Comparison of ENCODE assay signal across 8 cellular contexts in the genomic region with DNA sequence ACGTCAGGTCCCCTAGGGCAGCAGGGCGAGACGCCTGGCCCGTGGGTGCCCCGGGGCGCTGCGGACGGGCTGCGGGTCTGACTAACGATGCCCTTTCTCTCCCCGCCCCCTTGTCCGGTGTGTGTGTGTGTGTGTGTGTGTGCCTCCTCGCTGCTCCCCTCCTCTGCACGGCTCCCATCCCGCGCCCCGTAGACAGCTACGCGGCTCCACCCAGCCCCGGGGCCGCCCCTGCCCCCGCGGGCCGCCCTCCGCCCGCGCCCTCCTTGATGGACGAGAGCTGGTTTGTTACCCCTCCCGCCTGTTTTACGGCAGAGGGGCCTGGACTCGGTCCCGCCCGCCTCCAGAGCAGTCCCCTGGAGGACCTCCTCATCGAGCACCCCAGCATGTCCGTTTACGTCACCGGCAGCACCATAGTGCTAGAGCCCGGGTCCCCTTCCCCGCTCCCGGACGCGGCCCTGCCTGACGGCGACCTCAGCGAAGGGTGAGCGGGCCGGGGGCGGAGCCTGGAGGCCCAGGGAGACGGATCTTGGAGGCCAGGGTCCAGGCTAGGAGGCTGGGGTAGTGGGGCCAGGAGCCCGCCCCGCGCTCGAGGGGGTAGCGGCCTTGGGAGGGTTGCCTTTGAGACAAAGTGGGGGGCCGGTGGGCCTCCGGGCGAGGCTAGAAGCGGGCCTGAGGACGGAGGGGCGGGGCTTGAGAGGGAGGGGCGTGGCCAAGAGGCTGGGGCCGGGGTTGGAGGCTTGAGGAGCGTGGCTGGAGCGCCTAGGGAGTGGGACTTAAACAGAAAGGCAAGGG. TPM values are rescaled to one million over a fixed set of nuclear protein-coding genes. Genes with fewer than 3 reads are reported as not detected.
DNase-seq lines count a peak whose midpoint lies in the region; ATAC-seq and TF ChIP-seq lines count a peak whose summit lies in the region.

No MANE protein-coding gene starts in this region.

- peak; percentile 82 to 91 (median 82) for DNase-seq in CD4-positive, alpha-beta memory T cell
- DNase-seq in OCI-M1 (lab: John Stamatoyannopoulos, UW) (peak; percentile 89), esophagus muscularis mucosa (ENCODE audit: extremely low spot score) (peak; percentile 96)
- peak; percentile 90 to 91 for DNase-seq in activated T-cell treated with anti-CD3 and anti-CD28 coated beads, Interleukin-2, amount 50 U/mL, for 48 hours
- peak; percentile 68 to 86 (median 79) for DNase-seq in naive thymus-derived CD4-positive, alpha-beta T cell

- no peak for TF ChIP-seq POLR2A in esophagus muscularis mucosa (IDR thresholded peaks at IDR 0.05; ENCODE audit: low read depth)

- CTCF ChIA-PET in CD4-positive, alpha-beta memory T cell (lab: Charles Lee; ENCODE audit: partially characterized antibody), result interaction anchor here (0.6 to 8.8 kb wide), 6 partner anchors 31 to 396 kb away, joined by 3 to 148 read pairs (median 6); a partner anchor contains a TSS
- CTCF ChIA-PET in naive thymus-derived CD4-positive, alpha-beta T cell (lab: Charles Lee), result interaction anchor here (0.6 to 2.1 kb wide), 4 partner anchors 61 to 280 kb away, joined by 3 to 8 read pairs (median 4); a partner anchor contains a TSS

- intact Hi-C loops in CD4-positive, alpha-beta memory T cell (cut with micrococcal nuclease), result loop anchor here (1.0 kb wide), 4 partner anchors 32 to 406 kb away; a partner anchor contains a TSS
- intact Hi-C loops in esophagus muscularis mucosa (cut with DNase I), result loop anchor here (5.0 to 10.0 kb wide), 3 partner anchors 132 to 404 kb away; a partner anchor contains a TSS
- intact Hi-C loops in naive thymus-derived CD4-positive, alpha-beta T cell (cut with micrococcal nuclease), result loop anchor here (1.0 to 10.0 kb wide), 11 partner anchors 32 to 714 kb away; a partner anchor contains a TSS

- H3K27me3 Mint-ChIP-seq in CD4-positive, alpha-beta memory T cell, result no peaks in the 10 kb centered on the region
- H3K27me3 Mint-ChIP-seq in naive thymus-derived CD4-positive, alpha-beta T cell, result peaks cover 0 to 9% (median 0%) of the 10 kb centered on the region in 5 donors
- H3K27me3 Mint-ChIP-seq in stimulated activated memory B cell treated with anti-CD40 and anti-IgM and Interleukin-4, amounts not matched to agents 10 μg/mL and 1 μg/mL and 100 μg/mL, for 72 hours, result no peaks in the 10 kb centered on the region

- peak overlapping the region; percentile 69 to 79 for H3K4me3 ChIP-seq in CD4-positive, alpha-beta memory T cell (ENCODE audit: low read length in 2 of 2)
- H3K4me3 ChIP-seq in esophagus muscularis mucosa, result peak overlapping the region; percentile 72 to 78 (median 76)
- H3K4me3 ChIP-seq in naive thymus-derived CD4-positive, alpha-beta T cell (ENCODE audit: low read length), result peak overlapping the region; percentile 75

- WGBS in esophagus muscularis mucosa, result 2% methylated on average over 18 of the region's 64 CpGs

- peak overlapping the region; percentile 84 for H3K27ac ChIP-seq in CD4-positive, alpha-beta memory T cell (ENCODE audit: low read depth, low read length)
- peak overlapping the region; percentile 94 to 100 (median 99) for H3K27ac ChIP-seq in esophagus muscularis mucosa (replicated peaks in 1 of 4)
- H3K27ac ChIP-seq in naive thymus-derived CD4-positive, alpha-beta T cell (ENCODE audit: low read depth, low read length), result peak overlapping the region; percentile 87

- peak overlapping the region; percentile 83 to 92 (median 87) for H3K4me3 Mint-ChIP-seq in CD4-positive, alpha-beta memory T cell
- H3K4me3 Mint-ChIP-seq in naive thymus-derived CD4-positive, alpha-beta T cell, result peak overlapping the region; percentile 80 to 95 (median 88)
- peak overlapping the region; percentile 82 for H3K4me3 Mint-ChIP-seq in stimulated activated memory B cell treated with anti-CD40 and anti-IgM and Interleukin-4, amounts not matched to agents 10 μg/mL and 1 μg/mL and 100 μg/mL, for 72 hours

- H3K27me3 ChIP-seq in CD4-positive, alpha-beta memory T cell (ENCODE audit: insufficient read depth, low read length), result no peaks in the 10 kb centered on the region
- no peaks in the 10 kb centered on the region for H3K27me3 ChIP-seq in esophagus muscularis mucosa
- no peaks in the 10 kb centered on the region for H3K27me3 ChIP-seq in naive thymus-derived CD4-positive, alpha-beta T cell (ENCODE audit: control insufficient read depth in 2 of 2, insufficient read depth in 2 of 2, low read length in 2 of 2)

- no peaks in the 10 kb centered on the region for H3K36me3 ChIP-seq in CD4-positive, alpha-beta memory T cell (ENCODE audit: insufficient read depth, low read length)
- peaks cover 0 to 37% (median 19%) of the 10 kb centered on the region in 4 donors for H3K36me3 ChIP-seq in esophagus muscularis mucosa
- H3K36me3 ChIP-seq in naive thymus-derived CD4-positive, alpha-beta T cell (ENCODE audit: control insufficient read depth in 2 of 3, insufficient read depth in 3 of 3, low read length in 3 of 3), result peaks cover 0 to 5% (median 0%) of the 10 kb centered on the region in 3 experiments

- peaks cover 12 to 50% (median 16%) of the 10 kb centered on the region in 4 donors for H3K4me1 Mint-ChIP-seq in CD4-positive, alpha-beta memory T cell
- peaks cover 11 to 42% (median 21%) of the 10 kb centered on the region in 7 donors for H3K4me1 Mint-ChIP-seq in naive thymus-derived CD4-positive, alpha-beta T cell
- H3K4me1 Mint-ChIP-seq in stimulated activated memory B cell treated with anti-CD40 and anti-IgM and Interleukin-4, amounts not matched to agents 10 μg/mL and 1 μg/mL and 100 μg/mL, for 72 hours, result peaks cover 36% of the 10 kb centered on the region

- TF ChIP-seq CTCF in esophagus muscularis mucosa (IDR thresholded peaks at IDR 0.05), result no peak

- ATAC-seq in GM19395 (IDR thresholded peaks at IDR 0.05; ENCODE audit: unreplicated experiment) (peak; percentile 55), HG03571 (IDR thresholded peaks at IDR 0.05; ENCODE audit: unreplicated experiment) (peak; percentile 39)
- ATAC-seq in naive thymus-derived CD4-positive, alpha-beta T cell, result peak; percentile 70
- ATAC-seq in stimulated activated memory B cell treated with anti-CD40 and anti-IgM and Interleukin-4, amounts not matched to agents 10 μg/mL and 1 μg/mL and 100 μg/mL, for 72 hours, result peak; percentile 85

- H3K9me3 ChIP-seq in CD4-positive, alpha-beta memory T cell (ENCODE audit: control insufficient read depth in 1 of 2, low read length in 2 of 2), result no peaks in the 10 kb centered on the region
- H3K9me3 ChIP-seq in esophagus muscularis mucosa, result no peaks in the 10 kb centered on the region
- H3K9me3 ChIP-seq in naive thymus-derived CD4-positive, alpha-beta T cell (ENCODE audit: control insufficient read depth in 2 of 3, low read length in 3 of 3), result no peaks in the 10 kb centered on the region

- peaks cover 6 to 7% of the 10 kb centered on the region in 2 donors for H3K36me3 Mint-ChIP-seq in CD4-positive, alpha-beta memory T cell
- H3K36me3 Mint-ChIP-seq in naive thymus-derived CD4-positive, alpha-beta T cell, result peaks cover 0 to 4% (median 0%) of the 10 kb centered on the region in 5 donors
- peaks cover 13% of the 10 kb centered on the region for H3K36me3 Mint-ChIP-seq in stimulated activated memory B cell treated with anti-CD40 and anti-IgM and Interleukin-4, amounts not matched to agents 10 μg/mL and 1 μg/mL and 100 μg/mL, for 72 hours

- no peak for TF ChIP-seq EP300 in esophagus muscularis mucosa (IDR thresholded peaks at IDR 0.05)

- POLR2A ChIA-PET in CD4-positive, alpha-beta memory T cell (lab: Charles Lee; ENCODE audit: partially characterized antibody), result interaction anchor here (0.8 to 1.6 kb wide), 2 partner anchors 32 to 173 kb away, joined by 4 read pairs; a partner anchor contains a TSS
- POLR2A ChIA-PET in naive thymus-derived CD4-positive, alpha-beta T cell (lab: Charles Lee), result interaction anchor here (0.6 to 1.8 kb wide), 4 partner anchors 32 to 538 kb away, joined by 3 to 12 read pairs (median 4); a partner anchor contains a TSS

- H3K9me3 Mint-ChIP-seq in CD4-positive, alpha-beta memory T cell, result peaks cover 0 to 3% (median 0%) of the 10 kb centered on the region in 8 donors
- H3K9me3 Mint-ChIP-seq in naive thymus-derived CD4-positive, alpha-beta T cell, result peaks cover 0 to 4% (median 0%) of the 10 kb centered on the region in 11 donors
- H3K9me3 Mint-ChIP-seq in stimulated activated memory B cell treated with anti-CD40 and anti-IgM and Interleukin-4, amounts not matched to agents 10 μg/mL and 1 μg/mL and 100 μg/mL, for 72 hours, result no peaks in the 10 kb centered on the region

- peak overlapping the region; percentile 88 to 95 (median 92) for H3K27ac Mint-ChIP-seq in CD4-positive, alpha-beta memory T cell
- peak overlapping the region; percentile 8 to 96 (median 86) for H3K27ac Mint-ChIP-seq in naive thymus-derived CD4-positive, alpha-beta T cell
- H3K27ac Mint-ChIP-seq in stimulated activated memory B cell treated with anti-CD40 and anti-IgM and Interleukin-4, amounts not matched to agents 10 μg/mL and 1 μg/mL and 100 μg/mL, for 72 hours, result peak overlapping the region; percentile 85

- peaks cover 25% of the 10 kb centered on the region for H3K4me1 ChIP-seq in CD4-positive, alpha-beta memory T cell (ENCODE audit: insufficient read depth, low read length)
- peaks cover 48 to 73% (median 60%) of the 10 kb centered on the region in 4 donors for H3K4me1 ChIP-seq in esophagus muscularis mucosa
- peaks cover 6 to 11% of the 10 kb centered on the region in 2 donors for H3K4me1 ChIP-seq in naive thymus-derived CD4-positive, alpha-beta T cell (ENCODE audit: control insufficient read depth in 2 of 2, insufficient read depth in 2 of 2, low read length in 2 of 2)

RNA-seq across cellular contexts. Expression of a gene that starts 5.1 kb away (rescaled TPM):
- 1 to 10 TPM in 1 of 2 experiments, under 1 TPM in 1; 0.86 to 1.2 TPM for total RNA-seq in CD4-positive, alpha-beta memory T cell
- polyA plus RNA-seq in CD4-positive, alpha-beta memory T cell, result under 1 TPM in 1 of 2 donors, not detected in 1; 0.23 TPM
- 10 to 100 TPM; 37.1 to 73.1 (median 62.5) TPM for total RNA-seq in esophagus muscularis mucosa
- 10 to 100 TPM in 2 of 5 experiments, 1 to 10 TPM in 3; 1.2 to 41.4 (median 1.5) TPM for total RNA-seq in naive thymus-derived CD4-positive, alpha-beta T cell
- polyA plus RNA-seq in naive thymus-derived CD4-positive, alpha-beta T cell, result under 1 TPM; 0.04 to 0.44 TPM

RNA-seq across cellular contexts. Expression of a gene that starts 32.3 kb away (rescaled TPM):
- total RNA-seq in CD4-positive, alpha-beta memory T cell, result 10 to 100 TPM; 15.1 to 18.2 TPM
- polyA plus RNA-seq in CD4-positive, alpha-beta memory T cell, result 10 to 100 TPM; 24.1 to 34.2 TPM
- 10 to 100 TPM in 1 of 4 donors, 1 to 10 TPM in 3; 9.1 to 10.8 (median 9.5) TPM for total RNA-seq in esophagus muscularis mucosa
- total RNA-seq in naive thymus-derived CD4-positive, alpha-beta T cell, result 10 to 100 TPM in 4 of 5 experiments, 1 to 10 TPM in 1; 8.6 to 21.3 (median 16.1) TPM
- polyA plus RNA-seq in naive thymus-derived CD4-positive, alpha-beta T cell, result 10 to 100 TPM; 27.9 to 34.5 TPM

Comparison
In these comparisons a context has a peak if more than half of its experiments do, and no peak if none do; other contexts are left out.
1. Peak in every context shown above with its lines: DNase-seq, ATAC-seq, H3K4me3 ChIP-seq and H3K27ac ChIP-seq.